Comparison of ENCODE assay signal across 7 cellular contexts in the genomic region with DNA sequence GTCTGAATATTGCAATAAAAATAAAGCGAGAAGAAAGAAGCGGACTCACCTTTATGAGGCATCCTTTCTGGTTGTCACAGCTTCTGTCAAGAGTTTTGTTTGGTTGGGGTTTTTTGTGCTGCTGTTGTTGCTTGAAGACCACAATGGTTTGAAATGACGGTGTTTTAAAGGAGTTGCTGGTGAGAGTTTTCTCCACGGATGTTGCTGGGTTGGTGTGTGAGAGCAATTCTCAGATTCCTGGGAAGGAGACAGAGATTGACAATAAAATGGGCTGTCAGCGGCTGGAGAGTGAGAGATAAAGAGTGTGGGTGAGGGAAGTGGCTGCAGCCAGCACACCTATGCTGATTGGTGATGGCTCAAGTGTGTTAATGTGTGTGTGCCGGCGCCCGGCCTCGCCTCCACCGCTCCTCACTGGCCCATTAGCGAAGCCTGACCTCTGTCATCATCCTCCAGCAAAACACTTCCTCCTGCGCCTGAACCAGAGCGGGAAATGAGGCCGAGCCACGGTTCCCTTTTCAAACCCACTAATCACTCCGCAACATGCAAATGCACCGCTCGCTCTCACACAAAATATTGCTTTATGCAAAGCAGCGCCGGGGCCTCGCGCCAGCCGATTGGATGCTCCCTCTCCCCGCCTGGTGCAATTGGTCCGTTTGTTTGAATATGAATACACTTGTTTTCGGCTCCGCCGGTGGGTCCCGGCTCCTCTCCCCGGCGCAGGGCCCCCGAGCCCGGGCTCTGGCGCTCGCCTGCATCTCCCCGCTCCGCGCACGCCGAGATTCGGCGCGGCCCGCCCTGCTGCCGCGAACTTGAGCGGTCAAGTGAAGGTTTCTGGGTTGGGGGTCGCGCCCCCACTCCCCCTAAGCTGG. TPM values are rescaled to one million over a fixed set of nuclear protein-coding genes. Genes with fewer than 3 reads are reported as not detected.
A peak's percentile ranks its signal among the peaks of the same experiment; 100 is the strongest.
DNase-seq lines count a peak whose midpoint lies in the region; ATAC-seq and TF ChIP-seq lines count a peak whose summit lies in the region.

Gene PAX6 (minus strand): TSS at position 544 of the 869 bp plus-strand sequence. CDS start 4,911 bp downstream, outside the sequence.

- H3F3A ChIP-seq in GM23338 (replicated peaks; ENCODE audit: low read depth): peaks cover 33% of the 10 kb centered on the region

- peak; percentile 33 for ATAC-seq in GM23338
- ATAC-seq in central memory CD8-positive, alpha-beta T cell (replicated peaks; ENCODE audit: extremely low read depth, poor library complexity, severe bottlenecking): peak; percentile 55

- no peaks in the 10 kb centered on the region for H3K36me3 ChIP-seq in GM23338 (ENCODE audit: insufficient read depth)

- peak within 1 kb of the TSS; percentile 96 for H2AFZ ChIP-seq in GM23338

- H3K4me3 ChIP-seq in GM12864 (ENCODE audit: low read depth, low read length): peak within 1 kb of the TSS; percentile 41
- peak within 1 kb of the TSS; percentile 71 for H3K4me3 ChIP-seq in GM23338

- DNase-seq in GM12864 (ENCODE audit: low read depth) (peak; percentile 48), GM23338 (ENCODE audit: low spot score) (peak; percentile 89), KG1 (lab: John Stamatoyannopoulos, UW) (peak; percentile 32), SIG-M5 treated with dmso at 0.1 percent for 504 hours (lab: John Stamatoyannopoulos, UW; ENCODE audit: unreplicated experiment) (peak; percentile 84)
- DNase-seq in central memory CD8-positive, alpha-beta T cell (ENCODE audit: low spot score in 2 of 2): no peak
- peak; percentile 49 for DNase-seq in stimulated activated CD4-positive, alpha-beta T cell treated with anti-CD3 and anti-CD28 coated beads, Interleukin-4, amount 100 ng/mL, for 24 hours

- peaks cover 10% of the 10 kb centered on the region for H4K20me1 ChIP-seq in GM23338 (replicated peaks; ENCODE audit: insufficient read depth)

- H3K4me2 ChIP-seq in GM23338: peak within 1 kb of the TSS; percentile 74

- H3K79me2 ChIP-seq in GM23338 (replicated peaks; ENCODE audit: insufficient read depth): no peaks in the 10 kb centered on the region

- H3K27ac ChIP-seq in GM23338 (ENCODE audit: low read depth) (no peak within 1 kb of the TSS), layer of hippocampus (ENCODE audit: low read depth, low read length) (peak within 1 kb of the TSS; percentile 62)

- peaks cover 61% of the 10 kb centered on the region for H3K4me1 Mint-ChIP-seq in GM23338
- peaks cover 39% of the 10 kb centered on the region for H3K4me1 Mint-ChIP-seq in central memory CD8-positive, alpha-beta T cell

- H3K9me2 ChIP-seq in GM23338 (ENCODE audit: insufficient read depth): no peaks in the 10 kb centered on the region

- no peak within 1 kb of the TSS for H3K27ac Mint-ChIP-seq in GM23338
- no peak within 1 kb of the TSS for H3K27ac Mint-ChIP-seq in central memory CD8-positive, alpha-beta T cell (ENCODE audit: low read depth)

- TF ChIP-seq CTCF in GM12864 (IDR thresholded peaks at IDR 0.05; ENCODE audit: low read depth, low read length, missing control alignments): no peak
- no peak for TF ChIP-seq CTCF in GM23338 (conservative IDR thresholded peaks at IDR 0.05; ENCODE audit: low read depth in 2 of 2)

- peaks cover 10% of the 10 kb centered on the region; the same call in 2 of the 3 replicates for H3K9me3 Mint-ChIP-seq in GM23338
- H3K9me3 Mint-ChIP-seq in central memory CD8-positive, alpha-beta T cell: no peaks in the 10 kb centered on the region

- H3K4me1 ChIP-seq in GM23338 (ENCODE audit: insufficient read depth): peaks cover 77% of the 10 kb centered on the region

- H3K4me3 Mint-ChIP-seq in GM23338: peak within 1 kb of the TSS; percentile 76
- H3K4me3 Mint-ChIP-seq in central memory CD8-positive, alpha-beta T cell: peak within 1 kb of the TSS; percentile 73

- H3K36me3 Mint-ChIP-seq in GM23338 (ENCODE audit: low read depth): peaks cover 4% of the 10 kb centered on the region; the same call in 1 of the 3 replicates
- H3K36me3 Mint-ChIP-seq in central memory CD8-positive, alpha-beta T cell (ENCODE audit: insufficient read depth): peaks cover 7% of the 10 kb centered on the region

- H3K27me3 Mint-ChIP-seq in GM23338 (ENCODE audit: insufficient read depth, low read depth, poor library complexity): peaks cover 96% of the 10 kb centered on the region
- peaks cover 86% of the 10 kb centered on the region for H3K27me3 Mint-ChIP-seq in central memory CD8-positive, alpha-beta T cell

- H3K27me3 ChIP-seq in GM23338 (ENCODE audit: insufficient read depth) (peaks cover 99% of the 10 kb centered on the region), layer of hippocampus (ENCODE audit: control insufficient read depth, insufficient read depth, low read length) (peaks cover 51% of the 10 kb centered on the region)

TF ChIP-seq in GM23338, 12 proteins besides CTCF, POLR2A, EP300 and RAD21 (continues in another document):
- TF ChIP-seq CREB1 (CRISPR knock-in tag; IDR thresholded peaks at IDR 0.05; ENCODE audit: low read depth): peak; percentile 40; the same call in 1 of the 2 replicates
- TF ChIP-seq, protein P1, sequence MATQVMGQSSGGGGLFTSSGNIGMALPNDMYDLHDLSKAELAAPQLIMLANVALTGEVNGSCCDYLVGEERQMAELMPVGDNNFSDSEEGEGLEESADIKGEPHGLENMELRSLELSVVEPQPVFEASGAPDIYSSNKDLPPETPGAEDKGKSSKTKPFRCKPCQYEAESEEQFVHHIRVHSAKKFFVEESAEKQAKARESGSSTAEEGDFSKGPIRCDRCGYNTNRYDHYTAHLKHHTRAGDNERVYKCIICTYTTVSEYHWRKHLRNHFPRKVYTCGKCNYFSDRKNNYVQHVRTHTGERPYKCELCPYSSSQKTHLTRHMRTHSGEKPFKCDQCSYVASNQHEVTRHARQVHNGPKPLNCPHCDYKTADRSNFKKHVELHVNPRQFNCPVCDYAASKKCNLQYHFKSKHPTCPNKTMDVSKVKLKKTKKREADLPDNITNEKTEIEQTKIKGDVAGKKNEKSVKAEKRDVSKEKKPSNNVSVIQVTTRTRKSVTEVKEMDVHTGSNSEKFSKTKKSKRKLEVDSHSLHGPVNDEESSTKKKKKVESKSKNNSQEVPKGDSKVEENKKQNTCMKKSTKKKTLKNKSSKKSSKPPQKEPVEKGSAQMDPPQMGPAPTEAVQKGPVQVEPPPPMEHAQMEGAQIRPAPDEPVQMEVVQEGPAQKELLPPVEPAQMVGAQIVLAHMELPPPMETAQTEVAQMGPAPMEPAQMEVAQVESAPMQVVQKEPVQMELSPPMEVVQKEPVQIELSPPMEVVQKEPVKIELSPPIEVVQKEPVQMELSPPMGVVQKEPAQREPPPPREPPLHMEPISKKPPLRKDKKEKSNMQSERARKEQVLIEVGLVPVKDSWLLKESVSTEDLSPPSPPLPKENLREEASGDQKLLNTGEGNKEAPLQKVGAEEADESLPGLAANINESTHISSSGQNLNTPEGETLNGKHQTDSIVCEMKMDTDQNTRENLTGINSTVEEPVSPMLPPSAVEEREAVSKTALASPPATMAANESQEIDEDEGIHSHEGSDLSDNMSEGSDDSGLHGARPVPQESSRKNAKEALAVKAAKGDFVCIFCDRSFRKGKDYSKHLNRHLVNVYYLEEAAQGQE (IDR thresholded peaks at IDR 0.05; ENCODE audit: unreplicated experiment): no peak

RNA-seq across cellular contexts. Expression of gene PAX6, which starts in this region (rescaled TPM):
- total RNA-seq in GM23338 (2014; rRNA removed; shearing (Covaris generic)): 0.17 and 1.0 TPM in 2 replicates
- 0.24 and 0.45 TPM in 2 replicates for polyA plus RNA-seq in GM23338 (2016; fragmentation: Nextera tagmentation; extraction: Ambion mirVana)

Comparison
In these comparisons a context has a peak if more than half of its experiments do, and no peak if none do; other contexts are left out.
1. DNase-seq: peak in GM12864 (single experiment), GM23338 (single experiment), KG1 (single experiment), SIG-M5 treated with dmso at 0.1 percent for 504 hours (single experiment) and stimulated activated CD4-positive, alpha-beta T cell treated with anti-CD3 and anti-CD28 coated beads, Interleukin-4, amount 100 ng/mL, for 24 hours (single experiment); none in central memory CD8-positive, alpha-beta T cell (0 of 2).